In genomic region chr10:7819126-7819470, GRCh38 we compare ENCODE assay signal across 1 cellular context.
TF ChIP-seq lines count a peak whose summit lies in the region.

No MANE protein-coding gene starts in this region.

TF ChIP-seq in GM23338, 12 proteins besides CTCF, POLR2A, EP300 and RAD21 (continued from another document):
- no peak for TF ChIP-seq ZNF462 (CRISPR knock-in tag; IDR thresholded peaks at IDR 0.05)
